Comparison of ENCODE assay signal across 28 cellular contexts in the genomic region with DNA sequence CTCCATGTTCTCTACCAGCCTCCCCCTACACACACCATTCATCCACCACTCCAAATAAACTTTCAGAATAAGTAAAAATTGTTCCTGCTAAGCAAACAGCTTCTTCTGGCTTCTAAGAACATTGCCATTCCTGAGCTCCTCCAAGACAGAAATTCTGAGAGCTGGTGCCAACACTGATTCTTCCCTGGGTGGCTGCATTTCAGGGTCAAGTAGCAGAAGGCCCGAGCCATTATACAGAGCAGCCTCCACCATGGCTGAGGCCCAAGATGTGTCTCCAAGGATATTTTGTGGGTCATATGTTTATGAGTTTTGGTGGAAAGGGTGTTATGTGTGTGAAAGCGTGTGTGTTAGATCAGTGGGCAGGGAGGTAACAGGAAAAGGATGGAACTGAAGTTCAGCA.
"Had no signal": no experiment of that assay in that cellular context is flagged by ENCODE, and none has a peak within 500 bp of the region (broad histone marks: within the 10 kb centered on the region; RNA-seq: fewer than 3 reads in every experiment).

No MANE protein-coding gene starts in this region.

- H3K9me3 ChIP-seq: adrenal gland, body of pancreas had no signal

- H3K27ac ChIP-seq: adrenal gland, body of pancreas, KMS-11, SK-N-MC, WERI-Rb-1 had no signal

- H3K27ac Mint-ChIP-seq: activated CD4-positive, alpha-beta memory T cell treated with anti-CD3 and anti-CD28 coated beads, Interleukin-2, amount 10 ng/mL, durations not matched to agents 7 days and 5 days; activated CD4-positive, alpha-beta T cell treated with anti-CD3 and anti-CD28 coated beads for 36 hours; activated naive CD4-positive, alpha-beta T cell treated with anti-CD3 and anti-CD28 coated beads, Interleukin-2, amount 10 ng/mL, durations not matched to agents 7 days and 5 days; activated naive CD8-positive, alpha-beta T cell treated with anti-CD3 and anti-CD28 coated beads, Interleukin-2, amount 10 ng/mL, durations not matched to agents 7 days and 5 days; activated T-helper 17 cell treated with anti-CD3 and anti-CD28 coated beads, Interleukin-2, amount 50 U/mL, for 72 hours; T-cell had no signal

- H3K9me3 Mint-ChIP-seq: activated CD4-positive, alpha-beta memory T cell treated with anti-CD3 and anti-CD28 coated beads, Interleukin-2, amount 10 ng/mL, durations not matched to agents 7 days and 5 days; activated naive CD4-positive, alpha-beta T cell treated with anti-CD3 and anti-CD28 coated beads, Interleukin-2, amount 10 ng/mL, durations not matched to agents 7 days and 5 days; activated naive CD8-positive, alpha-beta T cell treated with anti-CD3 and anti-CD28 coated beads, Interleukin-2, amount 10 ng/mL, durations not matched to agents 7 days and 5 days; activated T-helper 17 cell treated with anti-CD3 and anti-CD28 coated beads, Interleukin-2, amount 50 U/mL, for 72 hours; T-cell had no signal

- H3K27me3 ChIP-seq: adrenal gland, body of pancreas had no signal

- ATAC-seq: activated CD4-positive, alpha-beta T cell treated with anti-CD3 and anti-CD28 coated beads for 36 hours; activated T-helper 17 cell treated with anti-CD3 and anti-CD28 coated beads, Interleukin-2, amount 50 U/mL, for 72 hours; body of pancreas; Panc1; Right ventricle myocardium inferior; T-cell had no signal

- H3K4me3 ChIP-seq: adrenal gland, body of pancreas, SK-N-MC had no signal

- H3K4me3 Mint-ChIP-seq: activated CD4-positive, alpha-beta memory T cell treated with anti-CD3 and anti-CD28 coated beads, Interleukin-2, amount 10 ng/mL, durations not matched to agents 7 days and 5 days; activated CD4-positive, alpha-beta T cell treated with anti-CD3 and anti-CD28 coated beads for 36 hours; activated naive CD4-positive, alpha-beta T cell treated with anti-CD3 and anti-CD28 coated beads, Interleukin-2, amount 10 ng/mL, durations not matched to agents 7 days and 5 days; activated naive CD8-positive, alpha-beta T cell treated with anti-CD3 and anti-CD28 coated beads, Interleukin-2, amount 10 ng/mL, durations not matched to agents 7 days and 5 days; activated T-helper 17 cell treated with anti-CD3 and anti-CD28 coated beads, Interleukin-2, amount 50 U/mL, for 72 hours; T-cell had no signal

- H3K4me2 ChIP-seq: KMS-11 had no signal

- H3K9ac ChIP-seq: KMS-11 had no signal

- H3K36me3 Mint-ChIP-seq: activated naive CD4-positive, alpha-beta T cell treated with anti-CD3 and anti-CD28 coated beads, Interleukin-2, amount 10 ng/mL, durations not matched to agents 7 days and 5 days; activated naive CD8-positive, alpha-beta T cell treated with anti-CD3 and anti-CD28 coated beads, Interleukin-2, amount 10 ng/mL, durations not matched to agents 7 days and 5 days; T-cell had no signal

- DNase-seq: activated CD4-positive, alpha-beta memory T cell treated with anti-CD3 and anti-CD28 coated beads, Interleukin-2, amount 10 ng/mL, durations not matched to agents 7 days and 5 days; activated CD4-positive, alpha-beta T cell treated with anti-CD3 and anti-CD28 coated beads for 36 hours; activated CD4-positive, alpha-beta T cell treated with anti-CD3 and anti-CD28 coated beads, Interleukin-2, amount 50 U/mL, for 1 hour; activated gamma-delta T cell; activated naive CD4-positive, alpha-beta T cell treated with anti-CD3 and anti-CD28 coated beads, Interleukin-2, amount 10 ng/mL, durations not matched to agents 7 days and 5 days; activated naive CD8-positive, alpha-beta T cell treated with anti-CD3 and anti-CD28 coated beads, Interleukin-2, amount 10 ng/mL, durations not matched to agents 7 days and 5 days; activated T-cell treated with anti-CD3 and anti-CD28 coated beads for 4 hours; activated T-cell treated with anti-CD3 and anti-CD28 coated beads, Interleukin-2, amount 50 U/mL, for 48 hours; adrenal gland; aorta; body of pancreas; central memory CD4-positive, alpha-beta T cell; NCI-H1092; NCI-H1417 treated with DMSO at 0.1 percent for 48 hours; NCI-H1694 treated with DMSO at 0.1 percent for 48 hours; NCI-H2029 treated with DMSO at 0.1 percent for 48 hours; NCI-H510A treated with DMSO at 0.1 percent for 48 hours; NCI-H69; NK-92 treated with Interleukin-12 subunit alpha and Interleukin-12 subunit beta, amount 100 ng/mL, for 24 hours; OCI-M1; RPMI8226; T-cell; WERI-Rb-1 had no signal

- H3K36me3 ChIP-seq: adrenal gland, WERI-Rb-1 had no signal
